16 cellular contexts compared by ENCODE assay signal in the genomic region with DNA sequence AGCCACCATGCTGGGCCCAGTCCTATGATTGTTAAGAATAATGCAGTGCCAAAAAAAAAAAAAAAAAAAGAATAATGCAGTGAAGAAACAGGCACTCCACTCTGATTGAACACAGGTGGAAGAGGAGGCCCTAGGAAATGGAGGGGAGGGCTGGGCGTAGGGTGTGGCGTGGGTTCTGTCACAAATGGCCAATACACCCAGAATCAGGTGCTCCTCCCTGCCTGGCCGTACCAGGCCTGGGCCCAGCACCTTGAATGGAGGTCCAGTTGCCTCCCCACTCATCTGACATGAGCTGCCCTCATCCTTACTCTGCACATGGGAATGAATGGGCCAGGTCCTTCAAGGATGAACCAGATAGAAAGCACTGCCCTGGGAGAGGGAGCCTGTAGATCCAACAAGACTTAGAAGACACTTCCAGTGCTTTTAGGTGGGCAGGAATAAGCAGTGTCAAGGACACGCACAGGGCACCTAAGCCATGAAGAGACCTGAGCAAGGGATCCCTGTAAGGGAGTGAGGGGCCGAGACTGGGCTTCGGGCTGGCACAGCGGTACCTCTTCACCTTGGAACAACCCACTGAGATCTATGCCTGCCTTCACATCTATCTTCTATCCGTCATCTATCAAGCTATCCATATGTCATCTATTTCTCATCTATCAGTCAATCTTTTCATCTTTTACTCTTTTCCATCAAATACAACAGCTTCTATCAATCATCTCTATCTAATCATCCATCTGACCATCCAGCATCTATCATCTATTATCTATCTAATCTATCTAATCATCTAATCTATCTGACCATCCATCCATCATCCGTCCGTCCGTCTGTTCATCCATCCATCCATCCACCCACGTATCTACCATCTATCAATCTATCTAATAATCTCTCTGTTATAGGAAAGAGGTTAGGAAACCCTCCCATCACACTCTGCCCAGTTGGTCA. TPM values are rescaled to one million over a fixed set of nuclear protein-coding genes. Genes with fewer than 3 reads are reported as not detected.
DNase-seq lines count a peak whose midpoint lies in the region; ATAC-seq, FAIRE-seq and TF ChIP-seq lines count a peak whose summit lies in the region.
"Had no signal": no experiment of that assay in that cellular context is flagged by ENCODE, and none has a peak within 500 bp of the region (broad histone marks: within the 10 kb centered on the region; RNA-seq: fewer than 3 reads in every experiment).

No MANE protein-coding gene starts in this region.

- ATAC-seq in GM21825 (IDR thresholded peaks at IDR 0.05; ENCODE audit: unreplicated experiment) (no peak), HG03565 (IDR thresholded peaks at IDR 0.05; ENCODE audit: unreplicated experiment) (no peak)
- ATAC-seq: stimulated activated naive CD8-positive, alpha-beta T cell treated with anti-CD3 and anti-CD28 coated beads, Interleukin-15, Interleukin-2, amounts not matched to agents 100 U/mL and 50 U/mL, for 24 hours had no signal

- H3K9me3 ChIP-seq in osteoblast (ENCODE audit: low read depth, low read length): no peaks in the 10 kb centered on the region
- H3K9me3 ChIP-seq: ascending aorta had no signal

- H3K27me3 Mint-ChIP-seq in CD14-positive monocyte (ENCODE audit: low read depth in 3 of 3): peaks cover 0 to 2% (median 0%) of the 10 kb centered on the region in 3 donors
- H3K27me3 Mint-ChIP-seq in HFFc6 (ENCODE audit: insufficient read depth): no peaks in the 10 kb centered on the region; the same call in 1 of the 2 replicates
- peaks cover 4% of the 10 kb centered on the region for H3K27me3 Mint-ChIP-seq in endothelial cell (ENCODE audit: unreplicated experiment)

- no peaks in the 10 kb centered on the region for H3K79me2 ChIP-seq in osteoblast (ENCODE audit: insufficient read depth, low read length)

- H3K9me3 Mint-ChIP-seq in CD14-positive monocyte (peaks cover 0 to 2% (median 0%) of the 10 kb centered on the region in 7 donors), HFFc6 (no peaks in the 10 kb centered on the region), endothelial cell (ENCODE audit: unreplicated experiment) (no peaks in the 10 kb centered on the region)

- peaks cover 6% of the 10 kb centered on the region for H3K36me3 ChIP-seq in osteoblast (ENCODE audit: insufficient read depth, low read length)

- H3K4me3 Mint-ChIP-seq in CD14-positive monocyte (peak overlapping the region in 1 of 2 donors; percentile 0), HFFc6 (no peak overlapping the region), endothelial cell (ENCODE audit: unreplicated experiment) (peak overlapping the region; percentile 5)

- H3K27ac Mint-ChIP-seq in CD14-positive monocyte: peak overlapping the region; percentile 99 to 100 (median 100)
- H3K27ac Mint-ChIP-seq in HFFc6: peak overlapping the region; percentile 1; the same call in 1 of the 2 replicates
- no peak overlapping the region for H3K27ac Mint-ChIP-seq in endothelial cell (ENCODE audit: unreplicated experiment)

- intact Hi-C loops in CD14-positive monocyte (cut with micrococcal nuclease): loop anchor here in 1 of 2 donors (2.0 to 10.0 kb wide), 2 partner anchors 21 to 1047 kb away; partner anchors contain the start of gene CARD19

- no peaks in the 10 kb centered on the region for H3K27me3 ChIP-seq in osteoblast (ENCODE audit: insufficient read depth, low read length)
- H3K27me3 ChIP-seq: ascending aorta had no signal

- no peak overlapping the region for H3K4me3 ChIP-seq in osteoblast (ENCODE audit: insufficient read depth, low read length)
- H3K4me3 ChIP-seq: ascending aorta, GM23248 had no signal

- no peak overlapping the region for H2AFZ ChIP-seq in osteoblast (ENCODE audit: low read length)
- H2AFZ ChIP-seq: GM23248 had no signal

- H4K20me1 ChIP-seq in osteoblast (ENCODE audit: insufficient read depth, low read length): no peaks in the 10 kb centered on the region

- H3K4me2 ChIP-seq in osteoblast (ENCODE audit: insufficient read depth, low read length): no peak overlapping the region

- no peak overlapping the region for H3K27ac ChIP-seq in osteoblast (ENCODE audit: low read depth, low read length)
- H3K27ac ChIP-seq: GM23248 had no signal

- peaks cover 62 to 63% of the 10 kb centered on the region in 2 donors for H3K36me3 Mint-ChIP-seq in CD14-positive monocyte
- no peaks in the 10 kb centered on the region for H3K36me3 Mint-ChIP-seq in HFFc6 (ENCODE audit: low read depth)
- H3K36me3 Mint-ChIP-seq in endothelial cell (ENCODE audit: low read depth, unreplicated experiment): no peaks in the 10 kb centered on the region

- DNase-seq in CD14-positive monocyte (ENCODE audit: low spot score) (peak; percentile 37), HFFc6 (no peak), endothelial cell (ENCODE audit: low spot score) (no peak), osteoblast (ENCODE audit: insufficient read length, low spot score, missing footprints) (peak; percentile 80), dermis blood vessel endothelial cell (no peak), RCC 7860 (ENCODE audit: low spot score) (no peak)
- DNase-seq: activated CD4-positive, CD25-positive, alpha-beta regulatory T cell; GM23248; midbrain; stimulated activated CD4-positive, alpha-beta T cell treated with anti-CD3 and anti-CD28 coated beads, Interleukin-2, amount 100 ng/mL, for 48 hours; stimulated activated naive CD8-positive, alpha-beta T cell treated with anti-CD3 and anti-CD28 coated beads, Interleukin-15, Interleukin-2, amounts not matched to agents 100 U/mL and 50 U/mL, for 24 hours had no signal

- H3K4me1 Mint-ChIP-seq in CD14-positive monocyte: peaks cover 84% of the 10 kb centered on the region
- H3K4me1 Mint-ChIP-seq in HFFc6 (ENCODE audit: low read depth): peaks cover 14% of the 10 kb centered on the region
- H3K4me1 Mint-ChIP-seq in endothelial cell (ENCODE audit: unreplicated experiment): no peaks in the 10 kb centered on the region

- no peak for FAIRE-seq in RCC 7860 (lab: Jason Lieb, UNC)
- FAIRE-seq: GM19239 had no signal

- peaks cover 19% of the 10 kb centered on the region for H3K4me1 ChIP-seq in osteoblast (ENCODE audit: insufficient read depth, low read length)

- TF ChIP-seq CTCF in CD14-positive monocyte (IDR thresholded peaks at IDR 0.05) (no peak), HFFc6 (IDR thresholded peaks at IDR 0.05) (no peak), endothelial cell (IDR thresholded peaks at IDR 0.05; ENCODE audit: unreplicated experiment) (no peak), osteoblast (IDR thresholded peaks at IDR 0.05; ENCODE audit: extremely low read depth, low read depth, low read length) (no peak)

RNA-seq across cellular contexts. Expression of gene NINJ1, which starts 15.9 kb away (rescaled TPM):
- polyA plus RNA-seq in CD14-positive monocyte: 100 to 1,000 TPM; 290 to 469 TPM
- total RNA-seq in HFFc6 (2021; fragmentation: NEBNext Ultra II Directional; extraction: Animal tissue kit (Norgen Biotek cat#: 25700)): 10 to 100 TPM; 23.2 to 28.0 (median 25.6) TPM
- 34.2 TPM for total RNA-seq in endothelial cell (ENCODE audit: unreplicated experiment)
- total RNA-seq in osteoblast: 33.6 and 34.7 TPM in 2 replicates
- 35.4 and 52.0 TPM in 2 replicates for total RNA-seq in dermis blood vessel endothelial cell

RNA-seq across cellular contexts. Expression of gene CARD19, which starts 22.2 kb away (rescaled TPM):
- polyA plus RNA-seq in CD14-positive monocyte: 100 to 1,000 TPM; 130 to 137 TPM
- total RNA-seq in HFFc6 (2021; fragmentation: NEBNext Ultra II Directional; extraction: Animal tissue kit (Norgen Biotek cat#: 25700)): 10 to 100 TPM; 35.3 to 40.6 (median 37.9) TPM
- total RNA-seq in endothelial cell (ENCODE audit: unreplicated experiment) (13.2 TPM), osteoblast (38.4 and 38.6 TPM in 2 replicates), dermis blood vessel endothelial cell (70.2 and 74.4 TPM in 2 replicates)

RNA-seq across cellular contexts. Expression of gene SUSD3, which starts 59.7 kb away (rescaled TPM):
- 10 to 100 TPM; 10.5 to 15.7 TPM for polyA plus RNA-seq in CD14-positive monocyte
- under 1 TPM in 2 of 6 experiments, not detected in 4; 0.28 to 0.76 TPM for total RNA-seq in HFFc6 (2021; fragmentation: NEBNext Ultra II Directional; extraction: Animal tissue kit (Norgen Biotek cat#: 25700))
- 1.2 TPM for total RNA-seq in endothelial cell (ENCODE audit: unreplicated experiment)
- total RNA-seq in osteoblast: 0.36 and 0.88 TPM in 2 replicates
- not detected in 2 replicates for total RNA-seq in dermis blood vessel endothelial cell
- total RNA-seq: ascending aorta, G401 had no signal
- polyA plus RNA-seq: GM23248 had no signal

Comparison
In these comparisons a context has a peak if more than half of its experiments do, and no peak if none do; other contexts are left out.
1. DNase-seq: peak in CD14-positive monocyte (single experiment) and osteoblast (single experiment); none in HFFc6 (single experiment), endothelial cell (single experiment), dermis blood vessel endothelial cell (single experiment) and RCC 7860 (single experiment).